Comparison of ENCODE assay signal across 8 cellular contexts in genomic region chr2:24827321-24828261, GRCh38. TPM values are rescaled to one million over a fixed set of nuclear protein-coding genes. Genes with fewer than 3 reads are reported as not detected.
DNase-seq lines count a peak whose midpoint lies in the region; ATAC-seq and TF ChIP-seq lines count a peak whose summit lies in the region.

No MANE protein-coding gene starts in this region.

- ATAC-seq in DND-41 (ENCODE audit: insufficient read depth, low read depth) (peak; percentile 87), Right ventricle myocardium superior (ENCODE audit: poor library complexity) (peak; percentile 93)

- no peaks in the 10 kb centered on the region for H3K9me3 ChIP-seq in DND-41 (ENCODE audit: insufficient read depth, low read length, severe bottlenecking)
- H3K9me3 ChIP-seq in uterus: no peaks in the 10 kb centered on the region

- no peaks in the 10 kb centered on the region for H3K9me3 Mint-ChIP-seq in activated naive CD8-positive, alpha-beta T cell (ENCODE audit: low read depth)
- H3K9me3 Mint-ChIP-seq in progenitor cell of endocrine pancreas (ENCODE audit: low read depth): no peaks in the 10 kb centered on the region

- peak; percentile 93 for TF ChIP-seq CTCF in DND-41 (IDR thresholded peaks at IDR 0.05; ENCODE audit: borderline replicate concordance, extremely low read depth, low read length, poor library complexity, severe bottlenecking)
- TF ChIP-seq CTCF in NB4 (IDR thresholded peaks at IDR 0.05; ENCODE audit: low read depth, low read length): peak; percentile 94
- peak; percentile 94 for TF ChIP-seq CTCF in progenitor cell of endocrine pancreas (IDR thresholded peaks at IDR 0.05; ENCODE audit: unreplicated experiment)
- TF ChIP-seq CTCF in uterus (IDR thresholded peaks at IDR 0.05): peak; percentile 87 to 91 (median 88)

- H3K4me1 ChIP-seq in DND-41 (ENCODE audit: insufficient read depth, low read length) (no peaks in the 10 kb centered on the region), uterus (no peaks in the 10 kb centered on the region)

- H3K4me2 ChIP-seq in DND-41 (ENCODE audit: insufficient read depth, low read length): no peak overlapping the region

- peaks cover 3% of the 10 kb centered on the region for H3K4me1 Mint-ChIP-seq in activated naive CD8-positive, alpha-beta T cell (ENCODE audit: low read depth)
- H3K4me1 Mint-ChIP-seq in progenitor cell of endocrine pancreas (ENCODE audit: low read depth): peaks cover 2% of the 10 kb centered on the region

- peak overlapping the region; percentile 66 for H3K27ac Mint-ChIP-seq in activated naive CD8-positive, alpha-beta T cell
- H3K27ac Mint-ChIP-seq in progenitor cell of endocrine pancreas: peak overlapping the region; percentile 59

- H3K36me3 ChIP-seq in DND-41 (ENCODE audit: insufficient read depth, low read length): peaks cover 74% of the 10 kb centered on the region
- H3K36me3 ChIP-seq in uterus: no peaks in the 10 kb centered on the region

- TF ChIP-seq POLR2A in NB4 (IDR thresholded peaks at IDR 0.05; ENCODE audit: extremely low read depth, insufficient read length) (no peak), uterus (IDR thresholded peaks at IDR 0.05) (no peak)

- H3K27ac ChIP-seq in DND-41 (ENCODE audit: low read length): peak overlapping the region; percentile 11; the same call in 1 of the 2 replicates
- peak overlapping the region; percentile 12 to 27 for H3K27ac ChIP-seq in uterus

- H2AFZ ChIP-seq in DND-41 (ENCODE audit: low read depth, low read length): no peak overlapping the region

- H4K20me1 ChIP-seq in DND-41 (ENCODE audit: insufficient read depth, low read length): peaks cover 19% of the 10 kb centered on the region

- H3K9ac ChIP-seq in DND-41 (ENCODE audit: low read depth, low read length): no peak overlapping the region

- H3K4me3 ChIP-seq in DND-41 (ENCODE audit: low read depth in 1 of 2, low read length in 2 of 2) (no peak overlapping the region), NB4 (ENCODE audit: low read depth, low read length) (no peak overlapping the region), uterus (no peak overlapping the region)

- no peaks in the 10 kb centered on the region for H3K79me2 ChIP-seq in DND-41 (ENCODE audit: insufficient read depth, low read length)

- DNase-seq in DND-41 (peak; percentile 77), H4 (ENCODE audit: low spot score) (peak; percentile 62), NB4 (ENCODE audit: low read depth) (peak; percentile 90), SKM-1 treated with dmso at 0.1 percent for 144 hours (lab: John Stamatoyannopoulos, UW; ENCODE audit: unreplicated experiment) (peak; percentile 46), Right ventricle myocardium superior (peak; percentile 83), progenitor cell of endocrine pancreas (ENCODE audit: low spot score, unreplicated experiment) (peak; percentile 65), uterus (peak; percentile 80 to 86)

- H3K36me3 Mint-ChIP-seq in activated naive CD8-positive, alpha-beta T cell: peaks cover 3% of the 10 kb centered on the region
- peaks cover 5% of the 10 kb centered on the region for H3K36me3 Mint-ChIP-seq in progenitor cell of endocrine pancreas (ENCODE audit: insufficient read depth)

- intact Hi-C loops in Right ventricle myocardium superior (cut with DNase I): loop anchor here (2.0 kb wide), 1 partner anchor 417 kb away; no protein-coding TSS in a partner anchor
- intact Hi-C loops in uterus (cut with DNase I; ENCODE audit: low total_unique reads): loop anchor here (5.0 kb wide), 1 partner anchor 420 kb away; no protein-coding TSS in a partner anchor

- no peaks in the 10 kb centered on the region for H3K27me3 ChIP-seq in DND-41 (ENCODE audit: insufficient read depth, low read length, poor library complexity)
- no peaks in the 10 kb centered on the region for H3K27me3 ChIP-seq in uterus

- no peak overlapping the region for H3K4me3 Mint-ChIP-seq in activated naive CD8-positive, alpha-beta T cell
- no peak overlapping the region for H3K4me3 Mint-ChIP-seq in progenitor cell of endocrine pancreas (ENCODE audit: low read depth)

- no peaks in the 10 kb centered on the region for H3K27me3 Mint-ChIP-seq in activated naive CD8-positive, alpha-beta T cell
- H3K27me3 Mint-ChIP-seq in progenitor cell of endocrine pancreas: no peaks in the 10 kb centered on the region

RNA-seq across cellular contexts. Expression of gene CENPO, which starts 34.4 kb away (rescaled TPM):
- 19.7 and 34.1 TPM in 2 replicates for total RNA-seq in H4 (2014; rRNA removed; shearing (Covaris generic))
- total RNA-seq in Right ventricle myocardium superior (2.2 TPM), progenitor cell of endocrine pancreas (28.8 and 30.6 TPM in 2 replicates), uterus (10 to 100 TPM in 1 of 4 donors, 1 to 10 TPM in 3; 1.0 to 16.0 (median 2.2) TPM)

RNA-seq across cellular contexts. Expression of gene PTRHD1, which starts 34.4 kb away (rescaled TPM):
- 24.9 and 31.3 TPM in 2 replicates for total RNA-seq in H4 (2014; rRNA removed; shearing (Covaris generic))
- 31.4 TPM for total RNA-seq in Right ventricle myocardium superior
- total RNA-seq in progenitor cell of endocrine pancreas: 21.3 and 26.2 TPM in 2 replicates
- total RNA-seq in uterus: 100 to 1,000 TPM in 1 of 4 donors, 10 to 100 TPM in 2, 1 to 10 TPM in 1; 4.7 to 226 (median 22.8) TPM
